In genomic region chr12:124392271-124392990, GRCh38 we compare ENCODE assay signal across 8 cellular contexts.
DNase-seq lines count a peak whose midpoint lies in the region; ATAC-seq and TF ChIP-seq lines count a peak whose summit lies in the region.

No MANE protein-coding gene starts in this region.

- H3K4me3 ChIP-seq in fibroblast of mammary gland (ENCODE audit: control insufficient read depth, low read depth, low read length): no peak overlapping the region

- no peaks in the 10 kb centered on the region for H3K27me3 Mint-ChIP-seq in osteocyte (ENCODE audit: unreplicated experiment)

- no peaks in the 10 kb centered on the region for H3K9me3 Mint-ChIP-seq in osteocyte (ENCODE audit: unreplicated experiment)

- in situ Hi-C loops in ACHN (cut with HindIII; ENCODE audit: low pct_ligation_motif_present, low pct_unique_long_range_greater_than_20kb, low sequenced_read_pairs) (no loop called here), GM13977 (cut with MboI; ENCODE audit: low pct_unique_long_range_greater_than_20kb, low sequenced_read_pairs, unreplicated experiment) (no loop called here)

- H3K4me1 Mint-ChIP-seq in osteocyte (ENCODE audit: unreplicated experiment): peaks cover 87% of the 10 kb centered on the region

- no peak overlapping the region for H3K4me3 Mint-ChIP-seq in osteocyte (ENCODE audit: unreplicated experiment)

- no peak for ATAC-seq in GM18511 (IDR thresholded peaks at IDR 0.05; ENCODE audit: unreplicated experiment)
- no peak for ATAC-seq in HG02571 (IDR thresholded peaks at IDR 0.05; ENCODE audit: unreplicated experiment)
- no peak for ATAC-seq in HG03378 (IDR thresholded peaks at IDR 0.05; ENCODE audit: unreplicated experiment)

- TF ChIP-seq CTCF in GM13977 (IDR thresholded peaks at IDR 0.05; ENCODE audit: extremely low read depth, insufficient read depth, missing control alignments): no peak
- TF ChIP-seq CTCF in fibroblast of mammary gland (conservative IDR thresholded peaks at IDR 0.05; ENCODE audit: control insufficient read depth, insufficient read depth, low read depth, low read length): peak; percentile 20
- peak; percentile 48 for TF ChIP-seq CTCF in osteocyte (IDR thresholded peaks at IDR 0.05)

- H3K27ac Mint-ChIP-seq in osteocyte (ENCODE audit: unreplicated experiment): peak overlapping the region; percentile 83

- DNase-seq in ACHN (peak; percentile 93), GM13977 (ENCODE audit: low spot score) (peak; percentile 51), SK-N-DZ (ENCODE audit: low spot score) (peak; percentile 37), fibroblast of mammary gland (ENCODE audit: low read depth) (peak; percentile 69), osteocyte (ENCODE audit: extremely low spot score, unreplicated experiment) (peak; percentile 94)

- H3K36me3 Mint-ChIP-seq in osteocyte (ENCODE audit: unreplicated experiment): no peaks in the 10 kb centered on the region

Comparison
In these comparisons a context has a peak if more than half of its experiments do, and no peak if none do; other contexts are left out.
1. DNase-seq: peak in every context shown above with its lines; median percentile 94 in osteocyte; 93 in ACHN; 69 in fibroblast of mammary gland; 51 in GM13977; 37 in SK-N-DZ.